In genomic region chr17:17439971-17440843, GRCh38 we compare ENCODE assay signal across 9 cellular contexts. TPM values are rescaled to one million over a fixed set of nuclear protein-coding genes. Genes with fewer than 3 reads are reported as not detected.
DNase-seq lines count a peak whose midpoint lies in the region; ATAC-seq and TF ChIP-seq lines count a peak whose summit lies in the region.
"Had no signal": no experiment of that assay in that cellular context is flagged by ENCODE, and none has a peak within 500 bp of the region (broad histone marks: within the 10 kb centered on the region; RNA-seq: fewer than 3 reads in every experiment).

No MANE protein-coding gene starts in this region.

- CTCF ChIA-PET in RWPE1 (lab: Yijun Ruan, JAX) = no interaction called here

- H3K4me1 Mint-ChIP-seq in activated T-helper 17 cell treated with anti-CD3 and anti-CD28 coated beads, Interleukin-2, amount 50 U/mL, for 72 hours = peaks cover 7% of the 10 kb centered on the region

- no peaks in the 10 kb centered on the region for H3K9me3 Mint-ChIP-seq in activated T-helper 17 cell treated with anti-CD3 and anti-CD28 coated beads, Interleukin-2, amount 50 U/mL, for 72 hours
- H3K9me3 Mint-ChIP-seq: IgD-negative memory B cell had no signal

- H3K27me3 Mint-ChIP-seq in activated T-helper 17 cell treated with anti-CD3 and anti-CD28 coated beads, Interleukin-2, amount 50 U/mL, for 72 hours = no peaks in the 10 kb centered on the region

- DNase-seq in DMS153 treated with DMSO at 0.1 percent for 48 hours (lab: John Stamatoyannopoulos, UW; ENCODE audit: unreplicated experiment) (peak; percentile 72), M059J (ENCODE audit: low read depth) (peak; percentile 61), RWPE1 (ENCODE audit: low spot score) (peak; percentile 42), glomerular visceral epithelial cell (ENCODE audit: extremely low spot score) (peak; percentile 67), putamen (ENCODE audit: low spot score) (peak; percentile 59)

- no peak overlapping the region for H3K27ac Mint-ChIP-seq in activated T-helper 17 cell treated with anti-CD3 and anti-CD28 coated beads, Interleukin-2, amount 50 U/mL, for 72 hours
- H3K27ac Mint-ChIP-seq: IgD-negative memory B cell had no signal

- no peaks in the 10 kb centered on the region for H3K36me3 Mint-ChIP-seq in activated T-helper 17 cell treated with anti-CD3 and anti-CD28 coated beads, Interleukin-2, amount 50 U/mL, for 72 hours (ENCODE audit: low read depth)
- H3K36me3 Mint-ChIP-seq: IgD-negative memory B cell had no signal

- ATAC-seq in activated T-helper 17 cell treated with anti-CD3 and anti-CD28 coated beads, Interleukin-2, amount 50 U/mL, for 72 hours (replicated peaks) = peak; percentile 69
- ATAC-seq in GM18867 (IDR thresholded peaks at IDR 0.05; ENCODE audit: unreplicated experiment) = no peak
- ATAC-seq in HG02884 (IDR thresholded peaks at IDR 0.05; ENCODE audit: unreplicated experiment) = no peak

- TF ChIP-seq CTCF in RWPE1 (conservative IDR thresholded peaks at IDR 0.05; ENCODE audit: low read depth) = peak; percentile 44

- H3K27ac ChIP-seq in RWPE1 = no peak overlapping the region

- POLR2A ChIA-PET in RWPE1 (lab: Yijun Ruan, JAX; ENCODE audit: low non-redundant PET) = no interaction called here

- H3K4me3 Mint-ChIP-seq in activated T-helper 17 cell treated with anti-CD3 and anti-CD28 coated beads, Interleukin-2, amount 50 U/mL, for 72 hours = no peak overlapping the region

RNA-seq across cellular contexts. Expression of gene MED9, which starts 36.6 kb away (rescaled TPM):
- 20.8 and 23.1 TPM in 2 replicates for total RNA-seq in M059J (2014; rRNA removed; shearing (Covaris generic))
- 10 to 100 TPM; 12.3 to 14.9 TPM for total RNA-seq in activated T-helper 17 cell treated with anti-CD3 and anti-CD28 coated beads, Interleukin-2, amount 50 U/mL, for 72 hours

RNA-seq across cellular contexts. Expression of gene RASD1, which starts 56.0 kb away (rescaled TPM):
- total RNA-seq in M059J (2014; rRNA removed; shearing (Covaris generic)) = 2.1 and 3.0 TPM in 2 replicates
- 1 to 10 TPM; 1.3 TPM for total RNA-seq in activated T-helper 17 cell treated with anti-CD3 and anti-CD28 coated beads, Interleukin-2, amount 50 U/mL, for 72 hours
